Comparison of ENCODE assay signal across 31 cellular contexts in genomic region chr15:48499978-48500377, GRCh38.
"Had no signal": no experiment of that assay in that cellular context is flagged by ENCODE, and none has a peak within 500 bp of the region (broad histone marks: within the 10 kb centered on the region; RNA-seq: fewer than 3 reads in every experiment).

No MANE protein-coding gene starts in this region.

- H3K27me3 Mint-ChIP-seq: activated CD4-positive, alpha-beta memory T cell treated with anti-CD3 and anti-CD28 coated beads for 36 hours; activated CD4-positive, alpha-beta T cell treated with anti-CD3 and anti-CD28 coated beads for 36 hours; activated CD4-positive, alpha-beta T cell treated with anti-CD3 and anti-CD28 coated beads, Interleukin-2, amount 10 ng/mL, durations not matched to agents 24 days and 14 days; activated naive CD8-positive, alpha-beta T cell; dendritic cell treated with granulocyte-macrophage colony-stimulating factor and Interleukin-4, amounts not matched to agents 40 ng/mL and 50 ng/mL, for 4 days had no signal

- H3K36me3 Mint-ChIP-seq: activated CD4-positive, alpha-beta memory T cell treated with anti-CD3 and anti-CD28 coated beads for 36 hours; activated CD8-positive, alpha-beta memory T cell treated with anti-CD3 and anti-CD28 coated beads, Interleukin-2, amount 10 ng/mL, durations not matched to agents 7 days and 5 days; activated naive CD8-positive, alpha-beta T cell had no signal

- H3K9me3 Mint-ChIP-seq: activated CD4-positive, alpha-beta memory T cell treated with anti-CD3 and anti-CD28 coated beads for 36 hours; activated CD4-positive, alpha-beta T cell treated with anti-CD3 and anti-CD28 coated beads, Interleukin-2, amount 10 ng/mL, durations not matched to agents 24 days and 14 days; activated T-helper 1 cell treated with anti-CD3 and anti-CD28 coated beads, Interleukin-12 subunit alpha, Interleukin-12 subunit beta, Interleukin-2, Interleukin-4 antibody, amounts not matched to agents 30 ng/mL and 10 ng/mL and 1 ng/mL, durations not matched to agents 14 hours and 24 hours and 36 hours; activated T-helper 2 cell treated with anti-CD3 and anti-CD28 coated beads, Interferon-gamma antibody, Interleukin-2, Interleukin-4, amounts not matched to agents 10 μg/mL and 5 μg/mL and 100 μg/mL, durations not matched to agents 14 hours and 24 hours and 36 hours; dendritic cell treated with granulocyte-macrophage colony-stimulating factor and Interleukin-4, amounts not matched to agents 40 ng/mL and 50 ng/mL, for 4 days; endodermal cell had no signal

- H3K27me3 ChIP-seq: body of pancreas, colonic mucosa, dorsolateral prefrontal cortex, heart left ventricle had no signal

- H3K27ac ChIP-seq: body of pancreas, colonic mucosa, dorsolateral prefrontal cortex, heart left ventricle had no signal

- H3K9me3 ChIP-seq: body of pancreas, colonic mucosa, heart left ventricle had no signal

- H3K27ac Mint-ChIP-seq: activated CD4-positive, alpha-beta memory T cell treated with anti-CD3 and anti-CD28 coated beads for 36 hours; activated CD4-positive, alpha-beta T cell treated with anti-CD3 and anti-CD28 coated beads for 36 hours; activated CD4-positive, alpha-beta T cell treated with anti-CD3 and anti-CD28 coated beads, Interleukin-2, amount 10 ng/mL, durations not matched to agents 24 days and 14 days; activated CD8-positive, alpha-beta memory T cell treated with anti-CD3 and anti-CD28 coated beads, Interleukin-2, amount 10 ng/mL, durations not matched to agents 7 days and 5 days; activated CD8-positive, alpha-beta T cell treated with anti-CD3 and anti-CD28 coated beads, Interleukin-2, amount 10 ng/mL, durations not matched to agents 7 days and 5 days; activated naive CD8-positive, alpha-beta T cell; activated T-helper 1 cell treated with anti-CD3 and anti-CD28 coated beads, Interleukin-12 subunit alpha, Interleukin-12 subunit beta, Interleukin-2, Interleukin-4 antibody, amounts not matched to agents 30 ng/mL and 10 ng/mL and 1 ng/mL, durations not matched to agents 14 hours and 24 hours and 36 hours; activated T-helper 2 cell treated with anti-CD3 and anti-CD28 coated beads, Interferon-gamma antibody, Interleukin-2, Interleukin-4, amounts not matched to agents 10 μg/mL and 5 μg/mL and 100 μg/mL, durations not matched to agents 14 hours and 24 hours and 36 hours; dendritic cell treated with granulocyte-macrophage colony-stimulating factor and Interleukin-4, amounts not matched to agents 40 ng/mL and 50 ng/mL, for 4 days; endodermal cell had no signal

- DNase-seq: activated CD4-positive, alpha-beta memory T cell treated with anti-CD3 and anti-CD28 coated beads for 36 hours; activated CD4-positive, alpha-beta T cell treated with anti-CD3 and anti-CD28 coated beads for 36 hours; activated CD4-positive, alpha-beta T cell treated with anti-CD3 and anti-CD28 coated beads, Interleukin-2, amount 10 ng/mL, durations not matched to agents 24 days and 14 days; activated CD4-positive, CD25-positive, alpha-beta regulatory T cell; activated CD4-positive, CD25-positive, alpha-beta regulatory T cell treated with anti-CD3 and anti-CD28 coated beads, Interleukin-2, amount 50 U/mL, for 72 hours; activated CD8-positive, alpha-beta memory T cell treated with anti-CD3 and anti-CD28 coated beads, Interleukin-2, amount 10 ng/mL, durations not matched to agents 7 days and 5 days; activated CD8-positive, alpha-beta memory T cell treated with anti-CD3 and anti-CD28 coated beads, Interleukin-2, amount 50 U/mL, for 4 hours; activated CD8-positive, alpha-beta T cell treated with anti-CD3 and anti-CD28 coated beads, Interleukin-2, amount 10 ng/mL, durations not matched to agents 7 days and 5 days; activated effector memory CD4-positive, alpha-beta T cell treated with anti-CD3 and anti-CD28 coated beads, Interleukin-2, amount 50 U/mL, for 16 hours; activated naive CD4-positive, alpha-beta T cell; activated naive CD4-positive, alpha-beta T cell treated with anti-CD3 and anti-CD28 coated beads, Interleukin-2, amount 50 U/mL, for 16 hours; activated T-cell treated with anti-CD3 and anti-CD28 coated beads, Interleukin-2, amount 50 U/mL, for 1 hour; activated T-cell treated with anti-CD3 and anti-CD28 coated beads, Interleukin-2, amount 50 U/mL, for 48 hours; amniotic stem cell; anterior cingulate cortex; body of pancreas; caudate nucleus; colonic mucosa; dorsolateral prefrontal cortex; effector memory CD4-positive, alpha-beta T cell; endodermal cell; foreskin fibroblast; glutamatergic neuron; heart left ventricle; T-helper 2 cell had no signal

- H3K4me3 ChIP-seq: body of pancreas, colonic mucosa, dorsolateral prefrontal cortex, heart left ventricle had no signal

- H3K4me1 ChIP-seq: body of pancreas, colonic mucosa had no signal

- H3K4me1 Mint-ChIP-seq: activated CD4-positive, alpha-beta T cell treated with anti-CD3 and anti-CD28 coated beads for 36 hours; activated CD4-positive, alpha-beta T cell treated with anti-CD3 and anti-CD28 coated beads, Interleukin-2, amount 10 ng/mL, durations not matched to agents 24 days and 14 days; activated CD8-positive, alpha-beta memory T cell treated with anti-CD3 and anti-CD28 coated beads, Interleukin-2, amount 10 ng/mL, durations not matched to agents 7 days and 5 days; endodermal cell had no signal

- H3K36me3 ChIP-seq: colonic mucosa had no signal

- H3K4me3 Mint-ChIP-seq: activated CD4-positive, alpha-beta memory T cell treated with anti-CD3 and anti-CD28 coated beads for 36 hours; activated CD4-positive, alpha-beta T cell treated with anti-CD3 and anti-CD28 coated beads for 36 hours; activated CD4-positive, alpha-beta T cell treated with anti-CD3 and anti-CD28 coated beads, Interleukin-2, amount 10 ng/mL, durations not matched to agents 24 days and 14 days; activated CD8-positive, alpha-beta memory T cell treated with anti-CD3 and anti-CD28 coated beads, Interleukin-2, amount 10 ng/mL, durations not matched to agents 7 days and 5 days; activated CD8-positive, alpha-beta T cell treated with anti-CD3 and anti-CD28 coated beads, Interleukin-2, amount 10 ng/mL, durations not matched to agents 7 days and 5 days; activated naive CD8-positive, alpha-beta T cell; activated T-helper 1 cell treated with anti-CD3 and anti-CD28 coated beads, Interleukin-12 subunit alpha, Interleukin-12 subunit beta, Interleukin-2, Interleukin-4 antibody, amounts not matched to agents 30 ng/mL and 10 ng/mL and 1 ng/mL, durations not matched to agents 14 hours and 24 hours and 36 hours; dendritic cell treated with granulocyte-macrophage colony-stimulating factor and Interleukin-4, amounts not matched to agents 40 ng/mL and 50 ng/mL, for 4 days; endodermal cell had no signal

- FAIRE-seq: frontal cortex had no signal

- ATAC-seq: activated CD4-positive, alpha-beta T cell treated with anti-CD3 and anti-CD28 coated beads for 36 hours; activated CD8-positive, alpha-beta memory T cell treated with anti-CD3 and anti-CD28 coated beads, Interleukin-2, amount 10 ng/mL, durations not matched to agents 7 days and 5 days; activated CD8-positive, alpha-beta T cell treated with anti-CD3 and anti-CD28 coated beads, Interleukin-2, amount 10 ng/mL, durations not matched to agents 7 days and 5 days; body of pancreas; esophagus mucosa; heart left ventricle had no signal
